35 cellular contexts compared by ENCODE assay signal in the genomic region with DNA sequence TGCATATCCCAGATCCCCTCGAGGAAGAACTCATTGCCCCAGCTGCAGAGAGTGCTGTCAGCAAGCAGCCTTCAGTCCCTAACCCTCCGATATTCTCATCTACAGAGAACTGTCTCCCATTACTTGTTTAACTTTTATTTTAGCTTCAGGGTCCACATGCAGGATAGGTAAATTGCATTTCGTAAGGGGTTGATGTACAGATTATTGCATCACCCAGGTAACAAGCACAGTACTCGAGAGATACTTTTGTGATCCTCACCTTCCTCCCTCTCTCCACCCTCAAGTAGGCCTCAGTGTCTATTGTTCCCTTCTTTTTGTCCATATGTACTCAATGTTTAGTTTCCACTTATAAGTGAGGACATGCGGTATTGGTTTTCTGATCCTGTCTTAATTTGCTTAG.
"Had no signal": no experiment of that assay in that cellular context is flagged by ENCODE, and none has a peak within 500 bp of the region (broad histone marks: within the 10 kb centered on the region; RNA-seq: fewer than 3 reads in every experiment).

No MANE protein-coding gene starts in this region.

- H3K36me3 ChIP-seq: adrenal gland, brain microvascular endothelial cell, breast epithelium, cardiac muscle cell had no signal

- H3K4me3 ChIP-seq: adrenal gland, body of pancreas, breast epithelium, cardiac muscle cell had no signal

- ATAC-seq: activated CD8-positive, alpha-beta T cell treated with anti-CD3 and anti-CD28 coated beads for 36 hours; activated naive CD4-positive, alpha-beta T cell treated with anti-CD3 and anti-CD28 coated beads, Interleukin-2, amount 50 U/mL, for 72 hours; activated T-cell treated with anti-CD3 and anti-CD28 coated beads, Interleukin-2, amount 50 U/mL, for 4 hours; activated T-cell treated with anti-CD3 and anti-CD28 coated beads, Interleukin-2, amount 50 U/mL, for 72 hours; activated T-helper 17 cell treated with anti-CD3 and anti-CD28 coated beads, Interleukin-2, amount 50 U/mL, for 72 hours; body of pancreas had no signal

- DNase-seq: activated B cell treated with CpG ODN at 0.5 μM for 24 hours; activated CD4-positive, alpha-beta memory T cell treated with anti-CD3 and anti-CD28 coated beads for 36 hours; activated CD4-positive, alpha-beta T cell treated with anti-CD3 and anti-CD28 coated beads for 4 hours; activated CD4-positive, alpha-beta T cell treated with anti-CD3 and anti-CD28 coated beads, Interleukin-2, amount 10 ng/mL, durations not matched to agents 24 days and 14 days; activated CD4-positive, alpha-beta T cell treated with anti-CD3 and anti-CD28 coated beads, Interleukin-2, amount 50 U/mL, for 1 hour; activated CD4-positive, alpha-beta T cell treated with anti-CD3 and anti-CD28 coated beads, Interleukin-2, amount 50 U/mL, for 4 hours; activated CD4-positive, CD25-positive, alpha-beta regulatory T cell treated with anti-CD3 and anti-CD28 coated beads, Interleukin-2, amount 50 U/mL, for 72 hours; activated CD8-positive, alpha-beta memory T cell treated with anti-CD3 and anti-CD28 coated beads, Interleukin-2, amount 50 U/mL, for 4 hours; activated CD8-positive, alpha-beta T cell treated with anti-CD3 and anti-CD28 coated beads for 36 hours; activated effector memory CD4-positive, alpha-beta T cell treated with anti-CD3 and anti-CD28 coated beads, Interleukin-2, amount 50 U/mL, for 16 hours; activated gamma-delta T cell treated with Interleukin-2 at 50 U/mL for 16 hours; activated naive CD4-positive, alpha-beta T cell; activated naive CD4-positive, alpha-beta T cell treated with anti-CD3 and anti-CD28 coated beads for 36 hours; activated naive CD4-positive, alpha-beta T cell treated with anti-CD3 and anti-CD28 coated beads, Interleukin-2, amount 50 U/mL, for 16 hours; activated naive CD8-positive, alpha-beta T cell treated with anti-CD3 and anti-CD28 coated beads for 36 hours; activated T-cell treated with anti-CD3 and anti-CD28 coated beads for 4 hours; activated T-cell treated with anti-CD3 and anti-CD28 coated beads, Interleukin-2, amount 50 U/mL, for 1 hour; activated T-cell treated with anti-CD3 and anti-CD28 coated beads, Interleukin-2, amount 50 U/mL, for 4 hours; activated T-cell treated with anti-CD3 and anti-CD28 coated beads, Interleukin-2, amount 50 U/mL, for 72 hours; adrenal gland; amniotic stem cell; aorta; body of pancreas; brain microvascular endothelial cell; caudate nucleus; cerebellar nuclear complex; T-helper 1 cell; T-helper 2 cell; T-helper 9 cell had no signal

- FAIRE-seq: astrocyte, TTC549 had no signal

- H3K27me3 ChIP-seq: adrenal gland, body of pancreas, brain microvascular endothelial cell, breast epithelium, cardiac muscle cell had no signal
